ENCODE assay signal across 8 cellular contexts in the genomic region with DNA sequence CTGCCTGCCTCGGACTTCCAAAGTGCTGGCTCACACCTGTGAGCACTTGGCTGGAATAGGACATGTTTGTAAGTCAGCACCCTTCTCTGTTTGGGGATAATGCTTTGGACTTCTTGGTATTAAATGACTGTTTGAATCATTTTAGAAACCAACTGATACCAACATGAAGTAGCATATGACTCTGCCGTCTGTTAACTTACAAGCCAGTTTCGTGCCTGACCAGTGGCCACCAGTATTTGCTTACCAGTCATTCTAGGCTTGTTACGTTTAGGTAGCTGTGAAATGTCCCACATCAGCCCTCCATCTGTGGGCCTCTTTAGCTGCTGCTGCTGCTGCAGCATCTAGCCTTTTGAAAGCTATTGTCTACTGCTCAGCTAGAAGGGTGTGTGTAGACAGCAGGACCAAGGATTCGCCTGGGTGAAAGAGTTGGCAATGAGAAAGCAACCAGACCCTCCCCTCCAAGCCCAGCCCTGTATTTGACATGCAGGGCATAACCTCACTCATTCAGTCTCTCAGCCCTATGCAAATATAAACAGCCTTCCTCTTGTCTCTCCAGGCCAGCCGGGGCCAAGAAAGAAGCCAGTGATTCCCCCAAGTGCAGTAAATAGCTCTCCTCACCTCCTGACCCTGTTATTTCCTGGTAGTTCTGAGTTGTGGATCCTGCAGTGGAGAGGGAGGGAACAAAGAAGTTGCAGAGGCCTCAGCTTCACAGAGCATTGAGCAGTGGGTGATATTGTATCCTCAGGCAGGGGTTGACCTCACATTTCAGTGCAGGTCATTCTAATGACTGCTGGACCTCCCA. TPM values are rescaled to one million over a fixed set of nuclear protein-coding genes. Genes with fewer than 3 reads are reported as not detected.
DNase-seq lines count a peak whose midpoint lies in the region; ATAC-seq and TF ChIP-seq lines count a peak whose summit lies in the region.

No MANE protein-coding gene starts in this region.

- TF ChIP-seq CTCF in gastroesophageal sphincter (IDR thresholded peaks at IDR 0.05) (no peak), ascending aorta (IDR thresholded peaks at IDR 0.05) (no peak)

- 62% methylated on average over 5 of the region's 6 CpGs; no CpG with 5 or more reads in 1 of the 2 donors for WGBS in gastroesophageal sphincter (ENCODE audit: low coverage in 1 of 2), 2 donors

- no peak for TF ChIP-seq EP300 in gastroesophageal sphincter (IDR thresholded peaks at IDR 0.05)

- no peaks in the 10 kb centered on the region for H3K27me3 ChIP-seq in gastroesophageal sphincter
- H3K27me3 ChIP-seq in ascending aorta: no peaks in the 10 kb centered on the region

- DNase-seq in NCI-H2196 treated with DMSO at 0.1 percent for 48 hours (lab: John Stamatoyannopoulos, UW; ENCODE audit: unreplicated experiment) (peak; percentile 27), putamen (ENCODE audit: low spot score) (peak; percentile 76), ascending aorta (ENCODE audit: low spot score in 2 of 2) (no peak), erythroblast (lab: John Stamatoyannopoulos, UW) (no peak), GM19240 (ENCODE audit: insufficient read length, low spot score) (no peak)

- H3K36me3 ChIP-seq in gastroesophageal sphincter: no peaks in the 10 kb centered on the region
- peaks cover 0 to 3% of the 10 kb centered on the region in 2 donors for H3K36me3 ChIP-seq in ascending aorta

- peak overlapping the region in 1 of 4 donors; percentile 14 for H3K27ac ChIP-seq in gastroesophageal sphincter
- no peak overlapping the region for H3K27ac ChIP-seq in ascending aorta

- H3K4me1 ChIP-seq in gastroesophageal sphincter: peaks cover 0 to 67% (median 11%) of the 10 kb centered on the region in 3 donors
- H3K4me1 ChIP-seq in ascending aorta: peaks cover 0 to 17% of the 10 kb centered on the region in 2 donors

- H3K9me3 ChIP-seq in gastroesophageal sphincter (no peaks in the 10 kb centered on the region), ascending aorta (no peaks in the 10 kb centered on the region)

- intact Hi-C loops in ascending aorta (cut with DNase I): no loop called here

- TF ChIP-seq POLR2A in gastroesophageal sphincter (IDR thresholded peaks at IDR 0.05) (no peak), erythroblast (IDR thresholded peaks at IDR 0.05; ENCODE audit: low read length) (no peak)

- H3K4me3 ChIP-seq in gastroesophageal sphincter: no peak overlapping the region
- H3K4me3 ChIP-seq in ascending aorta: no peak overlapping the region

- peak; percentile 90 for ATAC-seq in GM18517 (IDR thresholded peaks at IDR 0.05; ENCODE audit: unreplicated experiment)
- ATAC-seq in HG02588 (IDR thresholded peaks at IDR 0.05; ENCODE audit: unreplicated experiment): peak; percentile 82
- peak; percentile 51 for ATAC-seq in gastroesophageal sphincter

RNA-seq across cellular contexts. Expression of gene NKIRAS1, which starts 51.0 kb away (rescaled TPM):
- total RNA-seq in gastroesophageal sphincter (10 to 100 TPM; 18.8 to 29.9 (median 25.5) TPM), ascending aorta (8.7 TPM)

RNA-seq across cellular contexts. Expression of gene RPL15, which starts 51.1 kb away (rescaled TPM):
- total RNA-seq in gastroesophageal sphincter (1,000 to 10,000 TPM; 2,085 to 2,928 (median 2,309) TPM), ascending aorta (1,680 TPM)

Comparison
In these comparisons a context has a peak if more than half of its experiments do, and no peak if none do; other contexts are left out.
1. DNase-seq: peak in NCI-H2196 treated with DMSO at 0.1 percent for 48 hours (single experiment) and putamen (single experiment); none in ascending aorta (0 of 2), erythroblast (0 of 2) and GM19240 (single experiment).
2. Peak in every context shown above with its lines, with median percentiles within 50 percentile points of each other: ATAC-seq.